Comparison of ENCODE assay signal across 1 cellular context in the genomic region with DNA sequence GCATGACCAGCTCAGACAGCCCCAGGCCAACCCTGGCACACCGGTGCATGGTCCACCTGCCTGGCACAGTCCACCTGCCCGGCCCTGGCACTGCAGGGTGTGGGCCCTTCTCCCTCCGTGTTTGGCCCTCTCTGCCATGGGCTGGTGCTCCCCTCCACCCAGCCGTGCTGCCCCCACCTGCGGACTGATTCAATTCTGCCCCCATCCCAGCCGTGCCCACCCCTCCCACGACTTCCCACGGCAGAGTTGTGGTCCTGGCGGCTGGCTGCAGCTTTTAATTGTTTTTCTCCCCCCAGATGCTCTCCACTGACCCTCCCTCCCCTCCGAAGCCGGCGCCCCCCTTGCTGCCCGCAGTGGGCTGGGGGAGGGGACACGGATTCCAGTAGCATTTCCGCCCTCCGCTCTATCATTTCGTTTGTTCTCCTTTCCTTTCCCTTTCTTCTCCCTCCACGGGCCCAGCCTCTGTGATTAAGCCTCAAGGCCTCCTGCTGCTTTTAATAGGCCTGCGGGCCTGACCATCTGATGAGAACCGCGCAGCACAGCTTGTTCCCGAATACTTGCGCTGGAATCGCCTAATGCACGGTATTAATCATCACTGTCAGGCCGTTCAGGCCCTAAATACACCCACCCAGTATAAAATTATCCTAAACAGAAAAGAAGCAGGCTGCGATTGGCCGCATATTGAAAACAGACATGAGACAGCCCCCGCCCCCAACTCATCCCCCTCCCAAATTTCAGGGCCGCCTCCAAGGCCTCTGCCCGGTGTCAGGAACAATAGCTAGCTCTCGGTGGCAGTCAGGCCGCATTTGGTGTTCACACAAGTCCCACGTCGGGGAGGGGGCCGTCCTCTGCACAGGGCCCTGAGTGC.
TF ChIP-seq lines count a peak whose summit lies in the region.

No MANE protein-coding gene starts in this region.

TF ChIP-seq in HEK293, 187 proteins besides CTCF, POLR2A, EP300 and RAD21 (continued from another document and continues in another):
- TF ChIP-seq ZXDB (tag by site-specific recombination; IDR thresholded peaks at IDR 0.05) (peak; percentile 74; the same call in 1 of the 2 replicates), INSM2 (tag by site-specific recombination; IDR thresholded peaks at IDR 0.05) (peak; percentile 90), ZNF76 (tag by site-specific recombination; IDR thresholded peaks at IDR 0.05; ENCODE audit: borderline replicate concordance, low read depth) (peak; percentile 39; the same call in 1 of the 2 replicates), ZNF518A (tag by site-specific recombination; conservative IDR thresholded peaks at IDR 0.05; ENCODE audit: low read depth) (no peak), OSR2 (tag by site-specific recombination; IDR thresholded peaks at IDR 0.05) (peak; percentile 97), ZNF777 (tag by site-specific recombination; IDR thresholded peaks at IDR 0.05; ENCODE audit: borderline replicate concordance) (no peak), GLIS1 (tag by site-specific recombination; IDR thresholded peaks at IDR 0.05) (peak; percentile 81), ZNF366 (tag by site-specific recombination; conservative IDR thresholded peaks at IDR 0.05) (peak; percentile 50), OVOL3 (tag by site-specific recombination; IDR thresholded peaks at IDR 0.05) (no peak), ZNF561 (tag by site-specific recombination; IDR thresholded peaks at IDR 0.05; ENCODE audit: borderline replicate concordance) (peak; percentile 91; the same call in 1 of the 2 replicates), SCRT1 (tag by site-specific recombination; IDR thresholded peaks at IDR 0.05; ENCODE audit: borderline replicate concordance) (no peak), ZNF121 (tag by site-specific recombination; IDR thresholded peaks at IDR 0.05) (peak; percentile 77), GLI2 (tag by site-specific recombination; IDR thresholded peaks at IDR 0.05; ENCODE audit: borderline replicate concordance, low read depth) (no peak), ZFP41 (tag by site-specific recombination; IDR thresholded peaks at IDR 0.05; ENCODE audit: borderline replicate concordance) (no peak), HOXC10 (CRISPR knock-in tag; IDR thresholded peaks at IDR 0.05) (no peak), ZNF223 (tag by site-specific recombination; IDR thresholded peaks at IDR 0.05) (peak; percentile 75; the same call in 1 of the 2 replicates), HIC1 (tag by site-specific recombination; IDR thresholded peaks at IDR 0.05) (peak; percentile 52), ZNF169 (tag by site-specific recombination; IDR thresholded peaks at IDR 0.05) (no peak), ZNF146 (tag by site-specific recombination; IDR thresholded peaks at IDR 0.05) (no peak), KLF7 (tag by site-specific recombination; IDR thresholded peaks at IDR 0.05; ENCODE audit: borderline replicate concordance) (peak; percentile 66; the same call in 1 of the 2 replicates), GLI4 (tag by site-specific recombination; IDR thresholded peaks at IDR 0.05) (no peak), ZNF571 (tag by site-specific recombination; IDR thresholded peaks at IDR 0.05) (no peak), ZNF704 (tag by site-specific recombination; IDR thresholded peaks at IDR 0.05) (no peak), PBX3 (CRISPR knock-in tag; IDR thresholded peaks at IDR 0.05) (no peak), ZNF501 (tag by site-specific recombination; IDR thresholded peaks at IDR 0.05) (no peak), ZNF341 (tag by site-specific recombination; IDR thresholded peaks at IDR 0.05; ENCODE audit: low read depth) (peak; percentile 88), ZNF623 (tag by site-specific recombination; IDR thresholded peaks at IDR 0.05) (no peak), TCF7L2 (IDR thresholded peaks at IDR 0.05; ENCODE audit: borderline replicate concordance, low read depth, low read length) (peak; percentile 89; the same call in 1 of the 2 replicates), ZNF600 (tag by site-specific recombination; IDR thresholded peaks at IDR 0.05) (peak; percentile 98), SALL2 (tag by site-specific recombination; IDR thresholded peaks at IDR 0.05; ENCODE audit: borderline replicate concordance) (no peak), KLF1 (tag by site-specific recombination; IDR thresholded peaks at IDR 0.05) (peak; percentile 69), HOXD13 (CRISPR knock-in tag; IDR thresholded peaks at IDR 0.05; ENCODE audit: borderline replicate concordance) (0 out of 2 replicates have a peak, but pooled peaks have one; percentile 22), ZBTB7A (tag by site-specific recombination; IDR thresholded peaks at IDR 0.05; ENCODE audit: low read depth) (no peak), ZNF426 (tag by site-specific recombination; IDR thresholded peaks at IDR 0.05) (no peak), ZNF157 (tag by site-specific recombination; IDR thresholded peaks at IDR 0.05) (no peak), ZNF350 (tag by site-specific recombination; IDR thresholded peaks at IDR 0.05) (no peak), ZNF626 (tag by site-specific recombination; IDR thresholded peaks at IDR 0.05) (no peak), ZNF214 (tag by site-specific recombination; IDR thresholded peaks at IDR 0.05; ENCODE audit: borderline replicate concordance) (no peak), ZFP3 (tag by site-specific recombination; IDR thresholded peaks at IDR 0.05; ENCODE audit: low read depth) (no peak), ZNF558 (tag by site-specific recombination; IDR thresholded peaks at IDR 0.05) (no peak)
- TF ChIP-seq, protein P1, sequence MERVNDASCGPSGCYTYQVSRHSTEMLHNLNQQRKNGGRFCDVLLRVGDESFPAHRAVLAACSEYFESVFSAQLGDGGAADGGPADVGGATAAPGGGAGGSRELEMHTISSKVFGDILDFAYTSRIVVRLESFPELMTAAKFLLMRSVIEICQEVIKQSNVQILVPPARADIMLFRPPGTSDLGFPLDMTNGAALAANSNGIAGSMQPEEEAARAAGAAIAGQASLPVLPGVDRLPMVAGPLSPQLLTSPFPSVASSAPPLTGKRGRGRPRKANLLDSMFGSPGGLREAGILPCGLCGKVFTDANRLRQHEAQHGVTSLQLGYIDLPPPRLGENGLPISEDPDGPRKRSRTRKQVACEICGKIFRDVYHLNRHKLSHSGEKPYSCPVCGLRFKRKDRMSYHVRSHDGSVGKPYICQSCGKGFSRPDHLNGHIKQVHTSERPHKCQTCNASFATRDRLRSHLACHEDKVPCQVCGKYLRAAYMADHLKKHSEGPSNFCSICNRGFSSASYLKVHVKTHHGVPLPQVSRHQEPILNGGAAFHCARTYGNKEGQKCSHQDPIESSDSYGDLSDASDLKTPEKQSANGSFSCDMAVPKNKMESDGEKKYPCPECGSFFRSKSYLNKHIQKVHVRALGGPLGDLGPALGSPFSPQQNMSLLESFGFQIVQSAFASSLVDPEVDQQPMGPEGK (tag by site-specific recombination; IDR thresholded peaks at IDR 0.05) = peak; percentile 66
- TF ChIP-seq, protein P2, sequence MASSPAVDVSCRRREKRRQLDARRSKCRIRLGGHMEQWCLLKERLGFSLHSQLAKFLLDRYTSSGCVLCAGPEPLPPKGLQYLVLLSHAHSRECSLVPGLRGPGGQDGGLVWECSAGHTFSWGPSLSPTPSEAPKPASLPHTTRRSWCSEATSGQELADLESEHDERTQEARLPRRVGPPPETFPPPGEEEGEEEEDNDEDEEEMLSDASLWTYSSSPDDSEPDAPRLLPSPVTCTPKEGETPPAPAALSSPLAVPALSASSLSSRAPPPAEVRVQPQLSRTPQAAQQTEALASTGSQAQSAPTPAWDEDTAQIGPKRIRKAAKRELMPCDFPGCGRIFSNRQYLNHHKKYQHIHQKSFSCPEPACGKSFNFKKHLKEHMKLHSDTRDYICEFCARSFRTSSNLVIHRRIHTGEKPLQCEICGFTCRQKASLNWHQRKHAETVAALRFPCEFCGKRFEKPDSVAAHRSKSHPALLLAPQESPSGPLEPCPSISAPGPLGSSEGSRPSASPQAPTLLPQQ (tag by site-specific recombination; IDR thresholded peaks at IDR 0.05) = peak; percentile 25; the same call in 1 of the 2 replicates
- TF ChIP-seq, protein P3, sequence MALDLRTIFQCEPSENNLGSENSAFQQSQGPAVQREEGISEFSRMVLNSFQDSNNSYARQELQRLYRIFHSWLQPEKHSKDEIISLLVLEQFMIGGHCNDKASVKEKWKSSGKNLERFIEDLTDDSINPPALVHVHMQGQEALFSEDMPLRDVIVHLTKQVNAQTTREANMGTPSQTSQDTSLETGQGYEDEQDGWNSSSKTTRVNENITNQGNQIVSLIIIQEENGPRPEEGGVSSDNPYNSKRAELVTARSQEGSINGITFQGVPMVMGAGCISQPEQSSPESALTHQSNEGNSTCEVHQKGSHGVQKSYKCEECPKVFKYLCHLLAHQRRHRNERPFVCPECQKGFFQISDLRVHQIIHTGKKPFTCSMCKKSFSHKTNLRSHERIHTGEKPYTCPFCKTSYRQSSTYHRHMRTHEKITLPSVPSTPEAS (tag by site-specific recombination; IDR thresholded peaks at IDR 0.05) = no peak
